11 cellular contexts compared by ENCODE assay signal in the genomic region with DNA sequence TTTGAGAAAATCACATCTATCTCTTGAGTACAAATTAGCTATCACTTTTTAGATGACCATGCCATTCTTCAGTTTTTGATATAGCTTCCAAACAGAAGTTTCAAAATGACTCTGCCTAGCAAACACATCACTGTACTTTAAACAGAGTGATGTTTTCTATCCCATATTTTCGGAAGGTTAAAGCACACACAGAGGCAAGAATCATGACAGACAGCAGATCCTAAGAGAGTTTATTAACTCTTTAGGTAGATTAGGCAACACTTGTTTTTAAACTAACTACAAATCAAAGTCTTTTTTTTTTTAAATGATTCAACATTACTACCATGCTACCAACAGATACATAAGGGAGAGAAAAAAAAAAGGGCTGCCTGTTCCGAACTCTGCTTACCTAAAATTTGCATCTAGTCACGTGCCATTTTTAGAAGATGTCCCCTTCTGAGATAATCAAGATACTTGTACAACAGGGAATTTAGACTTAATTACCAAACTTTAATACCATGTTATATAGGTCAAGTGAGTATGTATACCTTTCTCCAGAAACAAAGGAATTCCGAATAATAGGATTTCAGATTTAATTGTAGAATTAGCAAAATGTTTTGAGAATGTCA. TPM values are rescaled to one million over a fixed set of nuclear protein-coding genes. Genes with fewer than 3 reads are reported as not detected.
DNase-seq lines count a peak whose midpoint lies in the region; ATAC-seq and TF ChIP-seq lines count a peak whose summit lies in the region.
"Had no signal": no experiment of that assay in that cellular context is flagged by ENCODE, and none has a peak within 500 bp of the region (broad histone marks: within the 10 kb centered on the region; RNA-seq: fewer than 3 reads in every experiment).

No MANE protein-coding gene starts in this region.

- no peaks in the 10 kb centered on the region for H3K27me3 Mint-ChIP-seq in activated CD8-positive, alpha-beta T cell treated with anti-CD3 and anti-CD28 coated beads for 36 hours

- no peaks in the 10 kb centered on the region for H3K9me3 Mint-ChIP-seq in activated CD8-positive, alpha-beta T cell treated with anti-CD3 and anti-CD28 coated beads for 36 hours
- H3K9me3 Mint-ChIP-seq: dendritic cell treated with granulocyte-macrophage colony-stimulating factor and Interleukin-4, amounts not matched to agents 40 ng/mL and 50 ng/mL, for 4 days had no signal

- DNase-seq in NCI-H748 treated with DMSO at 0.1 percent for 48 hours (lab: John Stamatoyannopoulos, UW), result peak; percentile 10
- DNase-seq in NCI-H748 (lab: John Stamatoyannopoulos, UW; ENCODE audit: unreplicated experiment), result no peak
- DNase-seq in activated CD8-positive, alpha-beta T cell treated with anti-CD3 and anti-CD28 coated beads for 36 hours, result no peak
- DNase-seq in foreskin keratinocyte, result no peak
- DNase-seq in spleen, result no peak
- DNase-seq in NCI-H187 (lab: John Stamatoyannopoulos, UW), result no peak
- no peak for DNase-seq in NCI-H146 (lab: John Stamatoyannopoulos, UW)
- DNase-seq: pancreas, T-helper 9 cell had no signal

- 57 to 80% (median 67%) methylated on average over 4 of the region's 4 CpGs for WGBS in spleen, 5 donors

- no peak for TF ChIP-seq CTCF in activated CD8-positive, alpha-beta T cell treated with anti-CD3 and anti-CD28 coated beads for 36 hours (IDR thresholded peaks at IDR 0.05)
- TF ChIP-seq CTCF in foreskin keratinocyte (conservative IDR thresholded peaks at IDR 0.05) (no peak), spleen (IDR thresholded peaks at IDR 0.05 in 8 of 11, conservative IDR thresholded peaks at IDR 0.05 in 3 of 11) (no peak)

- intact Hi-C loops in activated CD8-positive, alpha-beta T cell treated with anti-CD3 and anti-CD28 coated beads for 36 hours (cut with micrococcal nuclease), result loop anchor here (5.0 kb wide), 2 partner anchors 64 to 79 kb away; no protein-coding TSS in a partner anchor
- intact Hi-C loops in spleen (cut with DNase I; ENCODE audit: low total_unique reads), result no loop called here

- H3K4me3 ChIP-seq in spleen, result peak overlapping the region in 6 of 8 donors; percentile 18 to 85 (median 71)

- H3K36me3 Mint-ChIP-seq in activated CD8-positive, alpha-beta T cell treated with anti-CD3 and anti-CD28 coated beads for 36 hours (ENCODE audit: low read depth), result no peaks in the 10 kb centered on the region

- H3K27me3 ChIP-seq in foreskin keratinocyte (no peaks in the 10 kb centered on the region), spleen (replicated peaks in 1 of 7) (peaks cover 0 to 42% (median 5%) of the 10 kb centered on the region in 7 donors)
- H3K27me3 ChIP-seq: pancreas had no signal

- TF ChIP-seq POLR2A in spleen (IDR thresholded peaks at IDR 0.05), result no peak

- H3K4me1 ChIP-seq in foreskin keratinocyte (peaks cover 30% of the 10 kb centered on the region), spleen (peaks cover 3 to 75% (median 26%) of the 10 kb centered on the region in 6 donors)
- H3K4me1 ChIP-seq: pancreas had no signal

- CTCF ChIA-PET in activated CD8-positive, alpha-beta T cell treated with anti-CD3 and anti-CD28 coated beads for 36 hours (lab: Charles Lee), result interaction anchor here (0.9 to 2.3 kb wide), 3 partner anchors 11 to 62 kb away, joined by 3 to 10 read pairs (median 5); no protein-coding TSS in a partner anchor

- H3K4me1 Mint-ChIP-seq in activated CD8-positive, alpha-beta T cell treated with anti-CD3 and anti-CD28 coated beads for 36 hours (ENCODE audit: low read depth), result peaks cover 66% of the 10 kb centered on the region

- no peaks in the 10 kb centered on the region for H3K9me3 ChIP-seq in spleen
- H3K9me3 ChIP-seq: pancreas had no signal

- POLR2A ChIA-PET in activated CD8-positive, alpha-beta T cell treated with anti-CD3 and anti-CD28 coated beads for 36 hours (lab: Charles Lee), result no interaction called here

- H3K27ac Mint-ChIP-seq in activated CD8-positive, alpha-beta T cell treated with anti-CD3 and anti-CD28 coated beads for 36 hours, result peak overlapping the region; percentile 19
- H3K27ac Mint-ChIP-seq: dendritic cell treated with granulocyte-macrophage colony-stimulating factor and Interleukin-4, amounts not matched to agents 40 ng/mL and 50 ng/mL, for 4 days had no signal

- H3K27ac ChIP-seq in foreskin keratinocyte, result peak overlapping the region; percentile 19
- peak overlapping the region in 5 of 8 donors; percentile 18 to 95 (median 93) for H3K27ac ChIP-seq in spleen
- H3K27ac ChIP-seq: pancreas had no signal

- ATAC-seq in activated CD8-positive, alpha-beta T cell treated with anti-CD3 and anti-CD28 coated beads for 36 hours, result no peak
- ATAC-seq in foreskin keratinocyte (no peak), GM19397 (IDR thresholded peaks at IDR 0.05; ENCODE audit: unreplicated experiment) (no peak)
- ATAC-seq: pancreas had no signal

- no peaks in the 10 kb centered on the region for H3K36me3 ChIP-seq in spleen
- H3K36me3 ChIP-seq: pancreas had no signal

- peak overlapping the region; percentile 93 for H3K4me3 Mint-ChIP-seq in activated CD8-positive, alpha-beta T cell treated with anti-CD3 and anti-CD28 coated beads for 36 hours
- H3K4me3 Mint-ChIP-seq: dendritic cell treated with granulocyte-macrophage colony-stimulating factor and Interleukin-4, amounts not matched to agents 40 ng/mL and 50 ng/mL, for 4 days had no signal

RNA-seq across cellular contexts. Expression of gene RBMS1, which starts 2.7 kb away (rescaled TPM):
- 10 to 100 TPM; 35.8 to 38.6 TPM for total RNA-seq in activated CD8-positive, alpha-beta T cell treated with anti-CD3 and anti-CD28 coated beads for 36 hours
- 65.0 and 67.4 TPM in 2 replicates for total RNA-seq in foreskin keratinocyte
- 18.6 and 20.6 TPM in 2 replicates for polyA plus RNA-seq in foreskin keratinocyte
- 100 to 1,000 TPM in 6 of 7 donors, 10 to 100 TPM in 1; 86.2 to 151 (median 124) TPM for total RNA-seq in spleen
- 10 to 100 TPM; 18.8 to 33.3 (median 19.9) TPM for polyA plus RNA-seq in spleen
